In the genomic region with DNA sequence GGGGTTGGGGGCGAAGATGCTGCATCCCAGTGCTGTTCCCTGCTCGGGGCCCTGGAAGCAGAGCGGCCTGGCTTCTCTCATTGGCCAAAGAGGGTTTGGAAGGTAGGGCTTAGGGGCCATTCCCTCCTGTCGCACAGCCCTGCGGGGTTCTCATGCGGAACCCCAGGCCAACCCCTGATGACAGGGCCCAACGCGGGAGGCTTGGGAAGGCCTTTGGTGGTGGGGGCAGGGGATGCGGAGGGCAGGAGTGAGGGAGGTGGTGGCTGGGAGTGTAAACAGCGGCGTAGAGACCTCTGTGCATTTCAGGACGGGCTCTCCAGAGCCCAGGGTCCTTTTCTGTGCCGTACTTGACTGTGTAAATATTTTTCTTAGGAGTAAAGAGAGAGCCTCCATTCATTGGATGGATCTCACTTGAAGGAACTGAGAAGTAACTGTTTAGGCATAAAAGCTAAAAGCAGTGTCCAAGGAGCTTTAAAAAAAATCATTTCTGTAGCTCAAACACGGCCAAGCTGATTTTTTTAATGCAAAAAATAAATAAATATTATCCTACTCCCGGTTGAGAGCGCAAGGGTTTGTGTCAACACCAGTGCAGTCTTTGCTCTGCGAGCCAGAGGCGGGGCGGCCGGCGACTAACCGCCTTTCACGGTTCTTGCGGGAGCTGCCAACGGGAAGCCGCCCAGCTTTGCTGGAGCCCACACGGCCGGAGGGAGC, we compare ENCODE assay signal across 1 cellular context.
TF ChIP-seq lines count a peak whose summit lies in the region.

No MANE protein-coding gene starts in this region.

TF ChIP-seq in HepG2, 621 proteins besides CTCF, POLR2A, EP300 and RAD21 (continued from another document and continues in another):
- 0 out of 2 replicates have a peak, but pooled peaks have one; percentile 14 for TF ChIP-seq ZNF670 (CRISPR knock-in tag; IDR thresholded peaks at IDR 0.05; ENCODE audit: borderline replicate concordance)
- TF ChIP-seq SIX1 (CRISPR knock-in tag; IDR thresholded peaks at IDR 0.05; ENCODE audit: borderline replicate concordance) = peak; percentile 27; the same call in 1 of the 2 replicates
- no peak for TF ChIP-seq CHCHD3 (CRISPR knock-in tag; IDR thresholded peaks at IDR 0.05)
- TF ChIP-seq, protein P1, sequence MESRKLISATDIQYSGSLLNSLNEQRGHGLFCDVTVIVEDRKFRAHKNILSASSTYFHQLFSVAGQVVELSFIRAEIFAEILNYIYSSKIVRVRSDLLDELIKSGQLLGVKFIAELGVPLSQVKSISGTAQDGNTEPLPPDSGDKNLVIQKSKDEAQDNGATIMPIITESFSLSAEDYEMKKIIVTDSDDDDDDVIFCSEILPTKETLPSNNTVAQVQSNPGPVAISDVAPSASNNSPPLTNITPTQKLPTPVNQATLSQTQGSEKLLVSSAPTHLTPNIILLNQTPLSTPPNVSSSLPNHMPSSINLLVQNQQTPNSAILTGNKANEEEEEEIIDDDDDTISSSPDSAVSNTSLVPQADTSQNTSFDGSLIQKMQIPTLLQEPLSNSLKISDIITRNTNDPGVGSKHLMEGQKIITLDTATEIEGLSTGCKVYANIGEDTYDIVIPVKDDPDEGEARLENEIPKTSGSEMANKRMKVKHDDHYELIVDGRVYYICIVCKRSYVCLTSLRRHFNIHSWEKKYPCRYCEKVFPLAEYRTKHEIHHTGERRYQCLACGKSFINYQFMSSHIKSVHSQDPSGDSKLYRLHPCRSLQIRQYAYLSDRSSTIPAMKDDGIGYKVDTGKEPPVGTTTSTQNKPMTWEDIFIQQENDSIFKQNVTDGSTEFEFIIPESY (CRISPR knock-in tag; IDR thresholded peaks at IDR 0.05) = no peak
- TF ChIP-seq ZMAT3 (CRISPR knock-in tag; conservative IDR thresholded peaks at IDR 0.05) = peak; percentile 37; the same call in 1 of the 2 replicates
- TF ChIP-seq ZNF232 (CRISPR knock-in tag; IDR thresholded peaks at IDR 0.05; ENCODE audit: borderline replicate concordance) = no peak
- TF ChIP-seq ZNF550 (CRISPR knock-in tag; IDR thresholded peaks at IDR 0.05; ENCODE audit: borderline replicate concordance) = no peak
- TF ChIP-seq, protein P2, sequence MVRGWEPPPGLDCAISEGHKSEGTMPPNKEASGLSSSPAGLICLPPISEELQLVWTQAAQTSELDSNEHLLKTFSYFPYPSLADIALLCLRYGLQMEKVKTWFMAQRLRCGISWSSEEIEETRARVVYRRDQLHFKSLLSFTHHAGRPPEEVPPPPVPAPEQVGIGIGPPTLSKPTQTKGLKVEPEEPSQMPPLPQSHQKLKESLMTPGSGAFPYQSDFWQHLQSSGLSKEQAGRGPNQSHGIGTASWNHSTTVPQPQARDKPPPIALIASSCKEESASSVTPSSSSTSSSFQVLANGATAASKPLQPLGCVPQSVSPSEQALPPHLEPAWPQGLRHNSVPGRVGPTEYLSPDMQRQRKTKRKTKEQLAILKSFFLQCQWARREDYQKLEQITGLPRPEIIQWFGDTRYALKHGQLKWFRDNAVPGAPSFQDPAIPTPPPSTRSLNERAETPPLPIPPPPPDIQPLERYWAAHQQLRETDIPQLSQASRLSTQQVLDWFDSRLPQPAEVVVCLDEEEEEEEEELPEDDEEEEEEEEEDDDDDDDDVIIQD (CRISPR knock-in tag; IDR thresholded peaks at IDR 0.05; ENCODE audit: low read depth) = no peak
- TF ChIP-seq CCAR2 (optimal IDR thresholded peaks at IDR 0.05; ENCODE audit: low read depth, low read length) = no peak
- TF ChIP-seq SMAD1 (CRISPR knock-in tag; IDR thresholded peaks at IDR 0.05; ENCODE audit: borderline replicate concordance, low read depth) = no peak
- TF ChIP-seq PLSCR1 (CRISPR knock-in tag; IDR thresholded peaks at IDR 0.05; ENCODE audit: borderline replicate concordance) = no peak
- no peak for TF ChIP-seq KLF16 (CRISPR knock-in tag; IDR thresholded peaks at IDR 0.05)
- TF ChIP-seq ZBTB38 (CRISPR knock-in tag; IDR thresholded peaks at IDR 0.05) = no peak
- no peak for TF ChIP-seq TCF7L2 (IDR thresholded peaks at IDR 0.05; ENCODE audit: low read depth, low read length)
- peak; percentile 42; the same call in 1 of the 2 replicates for TF ChIP-seq MIXL1 (CRISPR knock-in tag; IDR thresholded peaks at IDR 0.05)
- TF ChIP-seq AFF4 (CRISPR knock-in tag; IDR thresholded peaks at IDR 0.05) = no peak
- TF ChIP-seq ZNF737 (CRISPR knock-in tag; IDR thresholded peaks at IDR 0.05; ENCODE audit: borderline replicate concordance) = no peak
- TF ChIP-seq ATRX (CRISPR knock-in tag; IDR thresholded peaks at IDR 0.05; ENCODE audit: borderline replicate concordance) = no peak
- TF ChIP-seq ZNF235 (CRISPR knock-in tag; IDR thresholded peaks at IDR 0.05; ENCODE audit: borderline replicate concordance) = no peak
- TF ChIP-seq, protein P3, sequence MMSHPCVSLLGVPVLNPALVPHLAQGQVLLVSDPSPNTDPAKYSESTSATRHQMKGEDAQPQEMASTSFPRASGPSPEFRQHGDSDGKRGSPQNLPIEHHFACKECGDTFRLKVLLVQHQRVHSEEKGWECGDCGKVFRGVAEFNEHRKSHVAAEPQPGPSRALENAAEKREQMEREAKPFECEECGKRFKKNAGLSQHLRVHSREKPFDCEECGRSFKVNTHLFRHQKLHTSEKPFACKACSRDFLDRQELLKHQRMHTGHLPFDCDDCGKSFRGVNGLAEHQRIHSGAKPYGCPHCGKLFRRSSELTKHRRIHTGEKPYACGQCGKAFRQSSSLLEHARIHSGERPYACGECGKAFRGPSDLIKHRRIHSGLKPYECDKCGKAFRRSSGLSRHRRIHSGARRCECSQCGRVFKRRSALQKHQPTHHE (CRISPR knock-in tag; IDR thresholded peaks at IDR 0.05; ENCODE audit: borderline replicate concordance) = no peak
- TF ChIP-seq ZNF251 (CRISPR knock-in tag; IDR thresholded peaks at IDR 0.05) = no peak
- no peak for TF ChIP-seq SNAPC2 (CRISPR knock-in tag; IDR thresholded peaks at IDR 0.05)
- no peak for TF ChIP-seq ZFP82 (CRISPR knock-in tag; IDR thresholded peaks at IDR 0.05; ENCODE audit: borderline replicate concordance)
- TF ChIP-seq ZNF619 (CRISPR knock-in tag; IDR thresholded peaks at IDR 0.05) = no peak
- TF ChIP-seq ZNF746 (CRISPR knock-in tag; IDR thresholded peaks at IDR 0.05) = peak; percentile 95
- no peak for TF ChIP-seq RELA (CRISPR knock-in tag; IDR thresholded peaks at IDR 0.05)
- TF ChIP-seq, protein P4, sequence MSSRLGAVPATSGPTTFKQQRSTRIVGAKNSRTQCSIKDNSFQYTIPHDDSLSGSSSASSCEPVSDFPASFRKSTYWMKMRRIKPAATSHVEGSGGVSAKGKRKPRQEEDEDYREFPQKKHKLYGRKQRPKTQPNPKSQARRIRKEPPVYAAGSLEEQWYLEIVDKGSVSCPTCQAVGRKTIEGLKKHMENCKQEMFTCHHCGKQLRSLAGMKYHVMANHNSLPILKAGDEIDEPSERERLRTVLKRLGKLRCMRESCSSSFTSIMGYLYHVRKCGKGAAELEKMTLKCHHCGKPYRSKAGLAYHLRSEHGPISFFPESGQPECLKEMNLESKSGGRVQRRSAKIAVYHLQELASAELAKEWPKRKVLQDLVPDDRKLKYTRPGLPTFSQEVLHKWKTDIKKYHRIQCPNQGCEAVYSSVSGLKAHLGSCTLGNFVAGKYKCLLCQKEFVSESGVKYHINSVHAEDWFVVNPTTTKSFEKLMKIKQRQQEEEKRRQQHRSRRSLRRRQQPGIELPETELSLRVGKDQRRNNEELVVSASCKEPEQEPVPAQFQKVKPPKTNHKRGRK (CRISPR knock-in tag; IDR thresholded peaks at IDR 0.05) = no peak
- TF ChIP-seq ZNF775 (CRISPR knock-in tag; IDR thresholded peaks at IDR 0.05; ENCODE audit: borderline replicate concordance) = no peak
- TF ChIP-seq TARDBP (CRISPR knock-in tag; IDR thresholded peaks at IDR 0.05) = no peak
- TF ChIP-seq KDM1A (CRISPR knock-in tag; IDR thresholded peaks at IDR 0.05) = no peak
- TF ChIP-seq ZNF367 (CRISPR knock-in tag; IDR thresholded peaks at IDR 0.05; ENCODE audit: borderline replicate concordance) = no peak
- no peak for TF ChIP-seq NFRKB (IDR thresholded peaks at IDR 0.05)
- TF ChIP-seq SAFB2 (CRISPR knock-in tag; IDR thresholded peaks at IDR 0.05; ENCODE audit: borderline replicate concordance, low read depth) = no peak
- TF ChIP-seq, protein P5, sequence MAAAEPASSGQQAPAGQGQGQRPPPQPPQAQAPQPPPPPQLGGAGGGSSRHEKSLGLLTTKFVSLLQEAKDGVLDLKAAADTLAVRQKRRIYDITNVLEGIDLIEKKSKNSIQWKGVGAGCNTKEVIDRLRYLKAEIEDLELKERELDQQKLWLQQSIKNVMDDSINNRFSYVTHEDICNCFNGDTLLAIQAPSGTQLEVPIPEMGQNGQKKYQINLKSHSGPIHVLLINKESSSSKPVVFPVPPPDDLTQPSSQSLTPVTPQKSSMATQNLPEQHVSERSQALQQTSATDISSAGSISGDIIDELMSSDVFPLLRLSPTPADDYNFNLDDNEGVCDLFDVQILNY (CRISPR knock-in tag; conservative IDR thresholded peaks at IDR 0.05) = no peak
- no peak for TF ChIP-seq ZNF546 (CRISPR knock-in tag; conservative IDR thresholded peaks at IDR 0.05)
- peak; percentile 38 for TF ChIP-seq HNF4A (CRISPR knock-in tag; IDR thresholded peaks at IDR 0.05)
- TF ChIP-seq ZBTB26 (CRISPR knock-in tag; IDR thresholded peaks at IDR 0.05; ENCODE audit: borderline replicate concordance) = peak; percentile 56
- no peak for TF ChIP-seq ZFP36L2 (CRISPR knock-in tag; IDR thresholded peaks at IDR 0.05)
- no peak for TF ChIP-seq KMT2B (CRISPR knock-in tag; IDR thresholded peaks at IDR 0.05)
- TF ChIP-seq HIVEP1 (CRISPR knock-in tag; IDR thresholded peaks at IDR 0.05) = no peak
- TF ChIP-seq, protein P6, sequence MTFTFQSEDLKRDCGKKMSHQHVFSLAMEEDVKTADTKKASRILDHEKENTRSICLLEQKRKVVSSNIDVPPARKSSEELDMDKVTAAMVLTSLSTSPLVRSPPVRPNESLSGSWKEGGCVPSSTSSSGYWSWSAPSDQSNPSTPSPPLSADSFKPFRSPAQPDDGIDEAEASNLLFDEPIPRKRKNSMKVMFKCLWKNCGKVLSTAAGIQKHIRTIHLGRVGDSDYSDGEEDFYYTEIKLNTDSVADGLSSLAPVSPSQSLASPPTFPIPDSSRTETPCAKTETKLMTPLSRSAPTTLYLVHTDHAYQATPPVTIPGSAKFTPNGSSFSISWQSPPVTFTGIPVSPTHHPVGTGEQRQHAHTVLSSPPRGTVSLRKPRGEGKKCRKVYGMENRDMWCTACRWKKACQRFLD (CRISPR knock-in tag; IDR thresholded peaks at IDR 0.05; ENCODE audit: borderline replicate concordance) = no peak
- peak; percentile 71; the same call in 1 of the 2 replicates for TF ChIP-seq RBFOX2 (IDR thresholded peaks at IDR 0.05; ENCODE audit: low read depth, low read length)
- TF ChIP-seq TBX3 (IDR thresholded peaks at IDR 0.05; ENCODE audit: borderline replicate concordance) = no peak
- TF ChIP-seq SIX4 (CRISPR knock-in tag; IDR thresholded peaks at IDR 0.05) = no peak
- TF ChIP-seq TCF12 (IDR thresholded peaks at IDR 0.05) = no peak
- TF ChIP-seq TCF12 (CRISPR knock-in tag; IDR thresholded peaks at IDR 0.05) = 0 out of 2 replicates have a peak, but pooled peaks have one; percentile 46
- no peak for TF ChIP-seq WIZ (CRISPR knock-in tag; IDR thresholded peaks at IDR 0.05)
- TF ChIP-seq ZBTB20 (CRISPR knock-in tag; IDR thresholded peaks at IDR 0.05; ENCODE audit: borderline replicate concordance, low read depth) = no peak; the same call in 1 of the 2 replicates
